In the genomic region with DNA sequence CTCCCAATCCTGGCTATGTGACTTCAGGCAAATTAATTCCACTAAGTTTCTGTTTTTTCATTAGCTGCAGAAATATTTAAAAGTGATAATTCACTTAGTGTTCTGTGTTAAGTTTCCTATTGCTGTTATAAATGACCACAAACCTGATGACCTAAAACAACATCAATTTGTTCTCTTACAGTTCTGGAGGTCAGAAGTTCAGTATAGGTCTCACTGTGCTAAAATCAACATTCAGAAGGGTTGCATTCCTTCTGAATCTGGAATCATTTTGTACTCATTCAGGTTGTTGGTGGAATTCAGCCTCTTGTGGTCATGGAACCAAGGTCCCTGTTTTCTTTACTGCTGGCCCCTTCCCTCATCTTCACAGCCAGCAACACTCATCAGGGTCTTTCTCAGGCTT, we compare ENCODE assay signal across 36 cellular contexts.
"Had no signal": no experiment of that assay in that cellular context is flagged by ENCODE, and none has a peak within 500 bp of the region (broad histone marks: within the 10 kb centered on the region; RNA-seq: fewer than 3 reads in every experiment).

No MANE protein-coding gene starts in this region.

- H3K4me3 ChIP-seq: ascending aorta, body of pancreas, breast epithelium had no signal

- FAIRE-seq: TTC549 had no signal

- H3K27me3 Mint-ChIP-seq: activated B cell treated with CpG ODN at 0.5 μM for 24 hours; activated CD4-positive, alpha-beta memory T cell treated with anti-CD3 and anti-CD28 coated beads for 36 hours; activated CD4-positive, alpha-beta T cell treated with anti-CD3 and anti-CD28 coated beads, Interleukin-2, amount 10 ng/mL, durations not matched to agents 24 days and 14 days; activated CD8-positive, alpha-beta T cell treated with anti-CD3 and anti-CD28 coated beads for 36 hours; activated naive CD8-positive, alpha-beta T cell treated with anti-CD3 and anti-CD28 coated beads for 36 hours; activated T-helper 17 cell treated with anti-CD3 and anti-CD28 coated beads, Interleukin-2, amount 50 U/mL, for 72 hours had no signal

- H3K27ac ChIP-seq: ascending aorta, body of pancreas, brain microvascular endothelial cell, breast epithelium, VCaP had no signal

- H3K4me1 Mint-ChIP-seq: activated B cell treated with CpG ODN at 0.5 μM for 24 hours; activated CD4-positive, alpha-beta T cell treated with anti-CD3 and anti-CD28 coated beads, Interleukin-2, amount 10 ng/mL, durations not matched to agents 24 days and 14 days; activated naive CD8-positive, alpha-beta T cell treated with anti-CD3 and anti-CD28 coated beads for 36 hours; activated T-helper 17 cell treated with anti-CD3 and anti-CD28 coated beads, Interleukin-2, amount 50 U/mL, for 72 hours had no signal

- H3K27ac Mint-ChIP-seq: activated B cell treated with CpG ODN at 0.5 μM for 24 hours; activated CD4-positive, alpha-beta memory T cell treated with anti-CD3 and anti-CD28 coated beads for 36 hours; activated CD4-positive, alpha-beta T cell treated with anti-CD3 and anti-CD28 coated beads, Interleukin-2, amount 10 ng/mL, durations not matched to agents 24 days and 14 days; activated CD8-positive, alpha-beta T cell treated with anti-CD3 and anti-CD28 coated beads for 36 hours; activated naive CD4-positive, alpha-beta T cell treated with anti-CD3 and anti-CD28 coated beads for 36 hours; activated naive CD4-positive, alpha-beta T cell treated with anti-CD3 and anti-CD28 coated beads, Interleukin-2, amount 50 U/mL, for 72 hours; activated naive CD8-positive, alpha-beta T cell treated with anti-CD3 and anti-CD28 coated beads for 36 hours; activated T-cell treated with anti-CD3 and anti-CD28 coated beads, Interleukin-2, amount 50 U/mL, for 72 hours; activated T-helper 1 cell treated with anti-CD3 and anti-CD28 coated beads, Interleukin-12 subunit alpha, Interleukin-12 subunit beta, Interleukin-2, Interleukin-4 antibody, amounts not matched to agents 30 ng/mL and 10 ng/mL and 1 ng/mL, durations not matched to agents 14 hours and 24 hours and 36 hours; activated T-helper 17 cell treated with anti-CD3 and anti-CD28 coated beads, Interleukin-2, amount 50 U/mL, for 72 hours; T-helper 1 cell treated with Interleukin-12 subunit alpha and Interleukin-12 subunit beta and Interleukin-4 antibody, amounts not matched to agents 30 μg/mL and 1 μg/mL, for 36 hours; T-helper 2 cell treated with Interferon-gamma antibody and Interleukin-4, amounts not matched to agents 5 μg/mL and 100 μg/mL, for 36 hours had no signal

- H3K36me3 Mint-ChIP-seq: activated CD4-positive, alpha-beta memory T cell treated with anti-CD3 and anti-CD28 coated beads for 36 hours; activated naive CD4-positive, alpha-beta T cell treated with anti-CD3 and anti-CD28 coated beads, Interleukin-2, amount 50 U/mL, for 72 hours; activated naive CD8-positive, alpha-beta T cell treated with anti-CD3 and anti-CD28 coated beads for 36 hours had no signal

- H3K36me3 ChIP-seq: ascending aorta, brain microvascular endothelial cell, breast epithelium had no signal

- H3K27me3 ChIP-seq: ascending aorta, body of pancreas, brain microvascular endothelial cell, breast epithelium had no signal

- ATAC-seq: activated CD8-positive, alpha-beta T cell treated with anti-CD3 and anti-CD28 coated beads for 36 hours; activated naive CD4-positive, alpha-beta T cell treated with anti-CD3 and anti-CD28 coated beads, Interleukin-2, amount 50 U/mL, for 72 hours; activated T-cell treated with anti-CD3 and anti-CD28 coated beads, Interleukin-2, amount 50 U/mL, for 4 hours; activated T-cell treated with anti-CD3 and anti-CD28 coated beads, Interleukin-2, amount 50 U/mL, for 72 hours; activated T-helper 17 cell treated with anti-CD3 and anti-CD28 coated beads, Interleukin-2, amount 50 U/mL, for 72 hours; body of pancreas had no signal

- DNase-seq: activated B cell treated with CpG ODN at 0.5 μM for 24 hours; activated CD4-positive, alpha-beta memory T cell treated with anti-CD3 and anti-CD28 coated beads for 36 hours; activated CD4-positive, alpha-beta T cell treated with anti-CD3 and anti-CD28 coated beads for 4 hours; activated CD4-positive, alpha-beta T cell treated with anti-CD3 and anti-CD28 coated beads, Interleukin-2, amount 10 ng/mL, durations not matched to agents 24 days and 14 days; activated CD4-positive, alpha-beta T cell treated with anti-CD3 and anti-CD28 coated beads, Interleukin-2, amount 50 U/mL, for 1 hour; activated CD4-positive, alpha-beta T cell treated with anti-CD3 and anti-CD28 coated beads, Interleukin-2, amount 50 U/mL, for 4 hours; activated CD4-positive, CD25-positive, alpha-beta regulatory T cell treated with anti-CD3 and anti-CD28 coated beads, Interleukin-2, amount 50 U/mL, for 72 hours; activated CD8-positive, alpha-beta memory T cell treated with anti-CD3 and anti-CD28 coated beads, Interleukin-2, amount 50 U/mL, for 4 hours; activated CD8-positive, alpha-beta T cell treated with anti-CD3 and anti-CD28 coated beads for 36 hours; activated effector memory CD4-positive, alpha-beta T cell treated with anti-CD3 and anti-CD28 coated beads, Interleukin-2, amount 50 U/mL, for 16 hours; activated gamma-delta T cell treated with Interleukin-2 at 50 U/mL for 16 hours; activated naive CD4-positive, alpha-beta T cell; activated naive CD4-positive, alpha-beta T cell treated with anti-CD3 and anti-CD28 coated beads for 36 hours; activated naive CD4-positive, alpha-beta T cell treated with anti-CD3 and anti-CD28 coated beads, Interleukin-2, amount 50 U/mL, for 16 hours; activated naive CD8-positive, alpha-beta T cell treated with anti-CD3 and anti-CD28 coated beads for 36 hours; activated T-cell treated with anti-CD3 and anti-CD28 coated beads for 4 hours; activated T-cell treated with anti-CD3 and anti-CD28 coated beads, Interleukin-2, amount 50 U/mL, for 1 hour; activated T-cell treated with anti-CD3 and anti-CD28 coated beads, Interleukin-2, amount 50 U/mL, for 4 hours; activated T-cell treated with anti-CD3 and anti-CD28 coated beads, Interleukin-2, amount 50 U/mL, for 72 hours; amygdala; anterior cingulate cortex; body of pancreas; brain microvascular endothelial cell; central memory CD4-positive, alpha-beta T cell; T-helper 1 cell; T-helper 2 cell; T-helper 9 cell had no signal

- H3K4me3 Mint-ChIP-seq: activated B cell treated with CpG ODN at 0.5 μM for 24 hours; activated CD4-positive, alpha-beta memory T cell treated with anti-CD3 and anti-CD28 coated beads for 36 hours; activated CD4-positive, alpha-beta T cell treated with anti-CD3 and anti-CD28 coated beads, Interleukin-2, amount 10 ng/mL, durations not matched to agents 24 days and 14 days; activated CD8-positive, alpha-beta T cell treated with anti-CD3 and anti-CD28 coated beads for 36 hours; activated naive CD4-positive, alpha-beta T cell treated with anti-CD3 and anti-CD28 coated beads for 36 hours; activated naive CD8-positive, alpha-beta T cell treated with anti-CD3 and anti-CD28 coated beads for 36 hours; activated T-cell treated with anti-CD3 and anti-CD28 coated beads, Interleukin-2, amount 50 U/mL, for 4 hours; activated T-cell treated with anti-CD3 and anti-CD28 coated beads, Interleukin-2, amount 50 U/mL, for 72 hours; activated T-helper 1 cell treated with anti-CD3 and anti-CD28 coated beads, Interleukin-12 subunit alpha, Interleukin-12 subunit beta, Interleukin-2, Interleukin-4 antibody, amounts not matched to agents 30 ng/mL and 10 ng/mL and 1 ng/mL, durations not matched to agents 14 hours and 24 hours and 36 hours; activated T-helper 17 cell treated with anti-CD3 and anti-CD28 coated beads, Interleukin-2, amount 50 U/mL, for 72 hours; T-helper 1 cell treated with Interleukin-12 subunit alpha and Interleukin-12 subunit beta and Interleukin-4 antibody, amounts not matched to agents 30 μg/mL and 1 μg/mL, for 36 hours; T-helper 2 cell treated with Interferon-gamma antibody and Interleukin-4, amounts not matched to agents 5 μg/mL and 100 μg/mL, for 36 hours had no signal

- H3K9me3 Mint-ChIP-seq: activated CD4-positive, alpha-beta T cell treated with anti-CD3 and anti-CD28 coated beads, Interleukin-2, amount 10 ng/mL, durations not matched to agents 24 days and 14 days; activated naive CD8-positive, alpha-beta T cell treated with anti-CD3 and anti-CD28 coated beads for 36 hours; activated T-helper 1 cell treated with anti-CD3 and anti-CD28 coated beads, Interleukin-12 subunit alpha, Interleukin-12 subunit beta, Interleukin-2, Interleukin-4 antibody, amounts not matched to agents 30 ng/mL and 10 ng/mL and 1 ng/mL, durations not matched to agents 14 hours and 24 hours and 36 hours; T-helper 1 cell treated with Interleukin-12 subunit alpha and Interleukin-12 subunit beta and Interleukin-4 antibody, amounts not matched to agents 30 μg/mL and 1 μg/mL, for 36 hours had no signal

- H3K9me3 ChIP-seq: ascending aorta, body of pancreas, breast epithelium had no signal

- H3K4me1 ChIP-seq: ascending aorta, body of pancreas, breast epithelium had no signal
